8 cellular contexts compared by ENCODE assay signal in the genomic region with DNA sequence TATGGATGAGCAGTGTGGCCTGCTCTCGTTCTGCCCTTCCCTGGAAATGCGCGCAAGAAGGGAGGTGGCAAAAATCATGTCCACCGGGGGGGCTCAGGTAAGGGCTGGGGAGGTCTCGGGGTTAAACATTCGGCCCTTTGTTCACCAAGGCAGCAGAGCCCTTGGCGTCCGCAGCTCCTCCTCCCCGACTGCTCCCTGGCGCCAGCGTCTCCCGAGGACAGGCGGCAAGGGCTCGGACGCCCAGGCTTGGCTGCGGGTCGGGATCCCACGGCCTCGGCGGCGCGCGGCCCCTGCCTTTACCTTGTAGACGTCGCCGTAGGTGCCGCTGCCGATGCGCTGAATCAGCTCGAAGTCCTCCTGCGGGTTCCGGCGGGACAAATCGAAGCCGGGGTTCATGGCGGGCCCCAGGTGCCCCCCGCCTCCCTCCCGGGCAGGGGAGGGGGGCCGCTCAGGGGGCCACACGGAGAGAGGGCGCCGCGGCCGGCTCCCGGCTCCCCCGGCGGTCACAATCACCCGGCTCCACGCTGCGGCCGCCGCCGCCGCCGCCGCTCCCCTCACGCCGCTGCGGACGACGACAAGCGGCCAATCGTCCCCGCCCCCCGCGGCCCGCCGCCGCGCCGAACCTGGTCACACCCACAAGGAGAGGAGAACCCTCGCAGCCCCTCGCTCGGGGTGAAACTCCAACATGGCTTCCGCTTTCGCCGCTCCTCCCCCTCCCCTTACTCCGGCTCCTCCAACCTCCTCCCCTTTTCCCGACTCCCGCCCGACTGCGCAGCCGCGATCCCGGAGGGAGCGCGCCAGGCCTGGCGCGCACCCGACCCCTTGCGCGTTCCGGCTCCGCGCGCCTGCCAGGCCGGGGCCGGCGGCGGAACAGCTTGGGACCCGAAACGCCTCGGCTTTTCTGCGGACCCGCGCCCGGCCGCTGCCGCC. TPM values are rescaled to one million over a fixed set of nuclear protein-coding genes. Genes with fewer than 3 reads are reported as not detected.
DNase-seq lines count a peak whose midpoint lies in the region; ATAC-seq lines count a peak whose summit lies in the region.

A gene (minus strand): TSS at position 694 of the 930 bp plus-strand sequence. CDS start 298 bp downstream, at position 396.

- intact Hi-C loops in activated T-helper 1 cell treated with anti-CD3 and anti-CD28 coated beads, Interleukin-12 subunit alpha, Interleukin-12 subunit beta, Interleukin-2, Interleukin-4 antibody, amounts not matched to agents 30 ng/mL and 10 ng/mL and 1 ng/mL, durations not matched to agents 14 hours and 24 hours and 36 hours (cut with micrococcal nuclease) = loop anchor here (1.0 to 5.0 kb wide), 7 partner anchors 10 to 342 kb away; a partner anchor contains a TSS

- peaks cover 8% of the 10 kb centered on the region for H3K36me3 Mint-ChIP-seq in activated T-helper 1 cell treated with anti-CD3 and anti-CD28 coated beads, Interleukin-12 subunit alpha, Interleukin-12 subunit beta, Interleukin-2, Interleukin-4 antibody, amounts not matched to agents 30 ng/mL and 10 ng/mL and 1 ng/mL, durations not matched to agents 14 hours and 24 hours and 36 hours (ENCODE audit: low read depth)
- no peaks in the 10 kb centered on the region for H3K36me3 Mint-ChIP-seq in naive B cell
- H3K36me3 Mint-ChIP-seq in stimulated activated effector memory CD8-positive, alpha-beta T cell treated with anti-CD3 and anti-CD28 coated beads, Interleukin-12 subunit alpha, Interleukin-12 subunit beta, amount 100 ng/mL, for 72 hours = no peaks in the 10 kb centered on the region

- H3K27ac ChIP-seq in KOPT-K1 (ENCODE audit: low read depth, low read length, poor library complexity, severe bottlenecking) = peak within 1 kb of the TSS; percentile 76

- peaks cover 51% of the 10 kb centered on the region for H3K4me1 Mint-ChIP-seq in activated T-helper 1 cell treated with anti-CD3 and anti-CD28 coated beads, Interleukin-12 subunit alpha, Interleukin-12 subunit beta, Interleukin-2, Interleukin-4 antibody, amounts not matched to agents 30 ng/mL and 10 ng/mL and 1 ng/mL, durations not matched to agents 14 hours and 24 hours and 36 hours (ENCODE audit: low read depth)
- peaks cover 16 to 32% (median 22%) of the 10 kb centered on the region in 3 donors for H3K4me1 Mint-ChIP-seq in naive B cell
- H3K4me1 Mint-ChIP-seq in stimulated activated effector memory CD8-positive, alpha-beta T cell treated with anti-CD3 and anti-CD28 coated beads, Interleukin-12 subunit alpha, Interleukin-12 subunit beta, amount 100 ng/mL, for 72 hours = peaks cover 49% of the 10 kb centered on the region

- DNase-seq in DMS79 (lab: John Stamatoyannopoulos, UW) = peak; percentile 90
- DNase-seq in RKO (ENCODE audit: low spot score) = peak; percentile 88
- DNase-seq in activated T-helper 1 cell treated with anti-CD3 and anti-CD28 coated beads, Interleukin-12 subunit alpha, Interleukin-12 subunit beta, Interleukin-2, Interleukin-4 antibody, amounts not matched to agents 30 ng/mL and 10 ng/mL and 1 ng/mL, durations not matched to agents 14 hours and 24 hours and 36 hours (ENCODE audit: low spot score) = peak; percentile 65
- DNase-seq in fibroblast of gingiva (ENCODE audit: low read depth) = peak; percentile 91
- peak; percentile 77 for DNase-seq in naive B cell
- peak; percentile 68 to 90 for DNase-seq in stimulated activated effector memory CD8-positive, alpha-beta T cell treated with anti-CD3 and anti-CD28 coated beads, Interleukin-12 subunit alpha, Interleukin-12 subunit beta, amount 100 ng/mL, for 72 hours (ENCODE audit: low spot score in 2 of 2)

- H3K27me3 Mint-ChIP-seq in activated T-helper 1 cell treated with anti-CD3 and anti-CD28 coated beads, Interleukin-12 subunit alpha, Interleukin-12 subunit beta, Interleukin-2, Interleukin-4 antibody, amounts not matched to agents 30 ng/mL and 10 ng/mL and 1 ng/mL, durations not matched to agents 14 hours and 24 hours and 36 hours (ENCODE audit: insufficient read depth) = no peaks in the 10 kb centered on the region
- no peaks in the 10 kb centered on the region for H3K27me3 Mint-ChIP-seq in naive B cell

- no peaks in the 10 kb centered on the region for H3K9me3 ChIP-seq in KOPT-K1 (ENCODE audit: insufficient read depth, low read length, poor library complexity, severe bottlenecking)

- peak within 1 kb of the TSS; percentile 86 for H3K27ac Mint-ChIP-seq in activated T-helper 1 cell treated with anti-CD3 and anti-CD28 coated beads, Interleukin-12 subunit alpha, Interleukin-12 subunit beta, Interleukin-2, Interleukin-4 antibody, amounts not matched to agents 30 ng/mL and 10 ng/mL and 1 ng/mL, durations not matched to agents 14 hours and 24 hours and 36 hours
- peak within 1 kb of the TSS; percentile 83 to 99 (median 90) for H3K27ac Mint-ChIP-seq in naive B cell
- peak within 1 kb of the TSS; percentile 86 for H3K27ac Mint-ChIP-seq in stimulated activated effector memory CD8-positive, alpha-beta T cell treated with anti-CD3 and anti-CD28 coated beads, Interleukin-12 subunit alpha, Interleukin-12 subunit beta, amount 100 ng/mL, for 72 hours

- H3K36me3 ChIP-seq in KOPT-K1 (ENCODE audit: insufficient read depth, low read length) = no peaks in the 10 kb centered on the region

- H3K9me3 Mint-ChIP-seq in activated T-helper 1 cell treated with anti-CD3 and anti-CD28 coated beads, Interleukin-12 subunit alpha, Interleukin-12 subunit beta, Interleukin-2, Interleukin-4 antibody, amounts not matched to agents 30 ng/mL and 10 ng/mL and 1 ng/mL, durations not matched to agents 14 hours and 24 hours and 36 hours = no peaks in the 10 kb centered on the region
- no peaks in the 10 kb centered on the region for H3K9me3 Mint-ChIP-seq in naive B cell
- no peaks in the 10 kb centered on the region for H3K9me3 Mint-ChIP-seq in stimulated activated effector memory CD8-positive, alpha-beta T cell treated with anti-CD3 and anti-CD28 coated beads, Interleukin-12 subunit alpha, Interleukin-12 subunit beta, amount 100 ng/mL, for 72 hours

- ATAC-seq in GM21786 (IDR thresholded peaks at IDR 0.05; ENCODE audit: unreplicated experiment) = peak; percentile 67
- ATAC-seq in naive B cell (ENCODE audit: low read depth in 2 of 2) = peak; percentile 73 to 74
- ATAC-seq in stimulated activated effector memory CD8-positive, alpha-beta T cell treated with anti-CD3 and anti-CD28 coated beads, Interleukin-12 subunit alpha, Interleukin-12 subunit beta, amount 100 ng/mL, for 72 hours = peak; percentile 84

- H3K4me3 Mint-ChIP-seq in activated T-helper 1 cell treated with anti-CD3 and anti-CD28 coated beads, Interleukin-12 subunit alpha, Interleukin-12 subunit beta, Interleukin-2, Interleukin-4 antibody, amounts not matched to agents 30 ng/mL and 10 ng/mL and 1 ng/mL, durations not matched to agents 14 hours and 24 hours and 36 hours = peak within 1 kb of the TSS; percentile 96
- peak within 1 kb of the TSS; percentile 86 to 97 (median 92) for H3K4me3 Mint-ChIP-seq in naive B cell
- H3K4me3 Mint-ChIP-seq in stimulated activated effector memory CD8-positive, alpha-beta T cell treated with anti-CD3 and anti-CD28 coated beads, Interleukin-12 subunit alpha, Interleukin-12 subunit beta, amount 100 ng/mL, for 72 hours = peak within 1 kb of the TSS; percentile 82

RNA-seq across cellular contexts. Expression of the gene that starts here (rescaled TPM):
- 15.7 and 24.1 TPM in 2 replicates for total RNA-seq in activated T-helper 1 cell treated with anti-CD3 and anti-CD28 coated beads, Interleukin-12 subunit alpha, Interleukin-12 subunit beta, Interleukin-2, Interleukin-4 antibody, amounts not matched to agents 30 ng/mL and 10 ng/mL and 1 ng/mL, durations not matched to agents 14 hours and 24 hours and 36 hours
- 1 to 10 TPM in 5 of 6 donors, under 1 TPM in 1; 0.76 to 2.9 (median 2.1) TPM for polyA plus RNA-seq in naive B cell (ENCODE audit: low read depth in 6 of 6)

Comparison
In these comparisons a context has a peak if more than half of its experiments do, and no peak if none do; other contexts are left out.
1. Peak in every context shown above with its lines: DNase-seq, ATAC-seq and H3K27ac ChIP-seq.